In the genomic region with DNA sequence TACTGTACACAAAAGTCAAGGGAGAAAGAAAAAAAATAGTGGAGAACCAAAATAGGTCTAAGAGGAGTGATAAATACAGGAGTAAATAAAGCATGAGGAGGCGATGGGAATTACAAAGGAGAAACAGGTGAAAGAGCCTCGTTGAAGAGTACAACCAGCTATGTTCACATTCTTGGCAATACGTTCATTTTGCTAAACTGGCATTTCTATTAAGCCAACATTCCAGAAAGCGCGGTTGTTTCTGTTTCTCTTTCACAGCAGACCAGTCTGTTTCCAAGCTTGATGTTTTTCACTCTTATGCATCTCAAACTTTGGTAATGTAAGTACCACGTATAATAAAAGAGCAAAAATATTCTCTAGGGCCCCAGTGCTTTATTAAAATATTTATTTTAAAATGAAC, we compare ENCODE assay signal across 22 cellular contexts.
DNase-seq lines count a peak whose midpoint lies in the region; ATAC-seq, FAIRE-seq and TF ChIP-seq lines count a peak whose summit lies in the region.
"Had no signal": no experiment of that assay in that cellular context is flagged by ENCODE, and none has a peak within 500 bp of the region (broad histone marks: within the 10 kb centered on the region; RNA-seq: fewer than 3 reads in every experiment).

No MANE protein-coding gene starts in this region.

- no peaks in the 10 kb centered on the region for H3K9me3 Mint-ChIP-seq in astrocyte (ENCODE audit: unreplicated experiment)
- peaks cover 0 to 7% (median 0%) of the 10 kb centered on the region in 11 donors for H3K9me3 Mint-ChIP-seq in naive thymus-derived CD4-positive, alpha-beta T cell
- H3K9me3 Mint-ChIP-seq: HFFc6 had no signal

- H3K27me3 Mint-ChIP-seq in astrocyte (ENCODE audit: low read depth, unreplicated experiment), result no peaks in the 10 kb centered on the region
- peaks cover 2 to 9% (median 4%) of the 10 kb centered on the region in 5 donors for H3K27me3 Mint-ChIP-seq in naive thymus-derived CD4-positive, alpha-beta T cell
- H3K27me3 Mint-ChIP-seq: stimulated activated memory B cell treated with anti-CD40 and anti-IgM and Interleukin-4, amounts not matched to agents 10 μg/mL and 1 μg/mL and 100 μg/mL, for 72 hours had no signal

- FAIRE-seq in astrocyte (lab: Jason Lieb, UNC), result no peak
- FAIRE-seq: bronchial epithelial cell, GM12878 had no signal

- H2AFZ ChIP-seq in astrocyte (ENCODE audit: low read depth, low read length), result no peak overlapping the region

- no peaks in the 10 kb centered on the region for H3K79me2 ChIP-seq in astrocyte (ENCODE audit: insufficient read depth, low read length)

- intact Hi-C loops in naive thymus-derived CD4-positive, alpha-beta T cell (cut with micrococcal nuclease), result no loop called here
- intact Hi-C loops in left ventricle myocardium superior (cut with micrococcal nuclease), result no loop called here

- CTCF ChIA-PET in naive thymus-derived CD4-positive, alpha-beta T cell (lab: Charles Lee), result no interaction called here

- H3K4me2 ChIP-seq in astrocyte (ENCODE audit: low read length), result peak overlapping the region; percentile 32
- H3K4me2 ChIP-seq: BLaER1 had no signal

- H3K4me3 ChIP-seq in astrocyte (ENCODE audit: insufficient read depth, low read depth, low read length), result no peak overlapping the region
- no peak overlapping the region for H3K4me3 ChIP-seq in naive thymus-derived CD4-positive, alpha-beta T cell (ENCODE audit: low read length)
- H3K4me3 ChIP-seq: BLaER1, esophagus squamous epithelium, GM12878, Peyer's patch, right atrium auricular region had no signal

- no peaks in the 10 kb centered on the region for H4K20me1 ChIP-seq in astrocyte (ENCODE audit: insufficient read depth, low read length)
- H4K20me1 ChIP-seq: BLaER1 had no signal

- ATAC-seq in naive thymus-derived CD4-positive, alpha-beta T cell, result no peak
- ATAC-seq in left ventricle myocardium superior, result no peak
- ATAC-seq: GM12878; stimulated activated memory B cell treated with anti-CD40 and anti-IgM and Interleukin-4, amounts not matched to agents 10 μg/mL and 1 μg/mL and 100 μg/mL, for 72 hours had no signal

- H3K36me3 Mint-ChIP-seq in astrocyte (ENCODE audit: low read depth, unreplicated experiment), result no peaks in the 10 kb centered on the region
- peaks cover 0 to 5% (median 0%) of the 10 kb centered on the region in 5 donors for H3K36me3 Mint-ChIP-seq in naive thymus-derived CD4-positive, alpha-beta T cell
- H3K36me3 Mint-ChIP-seq: activated naive CD4-positive, alpha-beta T cell treated with anti-CD3 and anti-CD28 coated beads, Interleukin-2, amount 50 U/mL, for 24 hours; stimulated activated memory B cell treated with anti-CD40 and anti-IgM and Interleukin-4, amounts not matched to agents 10 μg/mL and 1 μg/mL and 100 μg/mL, for 72 hours had no signal

- no peak overlapping the region for H3K27ac ChIP-seq in astrocyte (ENCODE audit: low read depth, low read length)
- H3K27ac ChIP-seq in naive thymus-derived CD4-positive, alpha-beta T cell (ENCODE audit: low read depth, low read length), result no peak overlapping the region
- H3K27ac ChIP-seq: BLaER1, esophagus squamous epithelium, Peyer's patch, right atrium auricular region, tibial artery had no signal

- no peaks in the 10 kb centered on the region for H3K9me3 ChIP-seq in astrocyte (ENCODE audit: insufficient read depth, low read depth, low read length)
- H3K9me3 ChIP-seq in naive thymus-derived CD4-positive, alpha-beta T cell (ENCODE audit: control insufficient read depth in 2 of 3, low read length in 3 of 3), result no peaks in the 10 kb centered on the region
- H3K9me3 ChIP-seq: BLaER1, esophagus squamous epithelium, Peyer's patch, right atrium auricular region, tibial artery had no signal

- H3K9ac ChIP-seq in astrocyte (ENCODE audit: low read length), result no peak overlapping the region
- H3K9ac ChIP-seq: BLaER1 had no signal

- POLR2A ChIA-PET in naive thymus-derived CD4-positive, alpha-beta T cell (lab: Charles Lee), result no interaction called here

- peaks cover 2% of the 10 kb centered on the region for H3K4me1 Mint-ChIP-seq in astrocyte (ENCODE audit: low read depth, unreplicated experiment)
- no peaks in the 10 kb centered on the region for H3K4me1 Mint-ChIP-seq in naive thymus-derived CD4-positive, alpha-beta T cell
- H3K4me1 Mint-ChIP-seq: activated naive CD4-positive, alpha-beta T cell treated with anti-CD3 and anti-CD28 coated beads, Interleukin-2, amount 50 U/mL, for 24 hours; stimulated activated memory B cell treated with anti-CD40 and anti-IgM and Interleukin-4, amounts not matched to agents 10 μg/mL and 1 μg/mL and 100 μg/mL, for 72 hours had no signal

- H3K27me3 ChIP-seq in astrocyte (ENCODE audit: insufficient read depth, low read length), result no peaks in the 10 kb centered on the region
- no peaks in the 10 kb centered on the region for H3K27me3 ChIP-seq in naive thymus-derived CD4-positive, alpha-beta T cell (ENCODE audit: control insufficient read depth in 2 of 2, insufficient read depth in 2 of 2, low read length in 2 of 2)
- H3K27me3 ChIP-seq: BLaER1, esophagus squamous epithelium, Peyer's patch, right atrium auricular region, tibial artery had no signal

- no peak for TF ChIP-seq CTCF in GM13976 (IDR thresholded peaks at IDR 0.05; ENCODE audit: borderline replicate concordance, control extremely low read depth, extremely low read depth, insufficient read depth, missing control alignments)
- no peak for TF ChIP-seq CTCF in astrocyte (IDR thresholded peaks at IDR 0.05; ENCODE audit: insufficient read depth, low read depth, low read length)

- H3K4me3 Mint-ChIP-seq in astrocyte (ENCODE audit: unreplicated experiment), result no peak overlapping the region
- no peak overlapping the region for H3K4me3 Mint-ChIP-seq in naive thymus-derived CD4-positive, alpha-beta T cell
- H3K4me3 Mint-ChIP-seq: activated naive CD4-positive, alpha-beta T cell treated with anti-CD3 and anti-CD28 coated beads, Interleukin-2, amount 50 U/mL, for 24 hours; HFFc6; stimulated activated memory B cell treated with anti-CD40 and anti-IgM and Interleukin-4, amounts not matched to agents 10 μg/mL and 1 μg/mL and 100 μg/mL, for 72 hours had no signal

- no peaks in the 10 kb centered on the region for H3K36me3 ChIP-seq in astrocyte (ENCODE audit: insufficient read depth, low read length)
- H3K36me3 ChIP-seq in naive thymus-derived CD4-positive, alpha-beta T cell (ENCODE audit: control insufficient read depth in 2 of 3, insufficient read depth in 3 of 3, low read length in 3 of 3), result no peaks in the 10 kb centered on the region
- H3K36me3 ChIP-seq: BLaER1, esophagus squamous epithelium, Peyer's patch, right atrium auricular region, tibial artery had no signal

- no peak overlapping the region for H3K27ac Mint-ChIP-seq in astrocyte (ENCODE audit: unreplicated experiment)
- no peak overlapping the region for H3K27ac Mint-ChIP-seq in naive thymus-derived CD4-positive, alpha-beta T cell
- H3K27ac Mint-ChIP-seq: activated naive CD4-positive, alpha-beta T cell treated with anti-CD3 and anti-CD28 coated beads, Interleukin-2, amount 50 U/mL, for 24 hours; HFFc6; stimulated activated memory B cell treated with anti-CD40 and anti-IgM and Interleukin-4, amounts not matched to agents 10 μg/mL and 1 μg/mL and 100 μg/mL, for 72 hours had no signal

- H3K4me1 ChIP-seq in astrocyte (ENCODE audit: insufficient read depth, low read length), result no peaks in the 10 kb centered on the region
- no peaks in the 10 kb centered on the region for H3K4me1 ChIP-seq in naive thymus-derived CD4-positive, alpha-beta T cell (ENCODE audit: control insufficient read depth in 2 of 2, insufficient read depth in 2 of 2, low read length in 2 of 2)
- H3K4me1 ChIP-seq: BLaER1, esophagus squamous epithelium, Peyer's patch, right atrium auricular region had no signal

- DNase-seq in GM13976 (ENCODE audit: low spot score) (peak; percentile 13), astrocyte (ENCODE audit: low read depth) (peak; percentile 26), hepatic stellate cell (ENCODE audit: low spot score) (peak; percentile 5), renal cortical epithelial cell (ENCODE audit: low read depth) (peak; percentile 40), T1000 (lab: John Stamatoyannopoulos, UW) (no peak), left ventricle myocardium superior (no peak)
- DNase-seq in naive thymus-derived CD4-positive, alpha-beta T cell, result no peak
- no peak for DNase-seq in stimulated activated naive CD4-positive, alpha-beta T cell treated with Interleukin-2 at 50 U/mL for 16 hours (lab: John Stamatoyannopoulos, UW)
- DNase-seq: esophagus squamous epithelium, GDM1, HFFc6, midbrain, NCI-H1417, NCI-H82, Peyer's patch, tibial artery had no signal

- in situ Hi-C loops in GM13976 (cut with MboI; ENCODE audit: low sequenced_read_pairs, unreplicated experiment), result no loop called here

Comparison
In these comparisons a context has a peak if more than half of its experiments do, and no peak if none do; other contexts are left out.
1. DNase-seq: peak in GM13976 (single experiment), astrocyte (single experiment), hepatic stellate cell (single experiment) and renal cortical epithelial cell (single experiment); none in naive thymus-derived CD4-positive, alpha-beta T cell (0 of 9), stimulated activated naive CD4-positive, alpha-beta T cell treated with Interleukin-2 at 50 U/mL for 16 hours (single experiment), T1000 (single experiment) and left ventricle myocardium superior (single experiment).